In the genomic region with DNA sequence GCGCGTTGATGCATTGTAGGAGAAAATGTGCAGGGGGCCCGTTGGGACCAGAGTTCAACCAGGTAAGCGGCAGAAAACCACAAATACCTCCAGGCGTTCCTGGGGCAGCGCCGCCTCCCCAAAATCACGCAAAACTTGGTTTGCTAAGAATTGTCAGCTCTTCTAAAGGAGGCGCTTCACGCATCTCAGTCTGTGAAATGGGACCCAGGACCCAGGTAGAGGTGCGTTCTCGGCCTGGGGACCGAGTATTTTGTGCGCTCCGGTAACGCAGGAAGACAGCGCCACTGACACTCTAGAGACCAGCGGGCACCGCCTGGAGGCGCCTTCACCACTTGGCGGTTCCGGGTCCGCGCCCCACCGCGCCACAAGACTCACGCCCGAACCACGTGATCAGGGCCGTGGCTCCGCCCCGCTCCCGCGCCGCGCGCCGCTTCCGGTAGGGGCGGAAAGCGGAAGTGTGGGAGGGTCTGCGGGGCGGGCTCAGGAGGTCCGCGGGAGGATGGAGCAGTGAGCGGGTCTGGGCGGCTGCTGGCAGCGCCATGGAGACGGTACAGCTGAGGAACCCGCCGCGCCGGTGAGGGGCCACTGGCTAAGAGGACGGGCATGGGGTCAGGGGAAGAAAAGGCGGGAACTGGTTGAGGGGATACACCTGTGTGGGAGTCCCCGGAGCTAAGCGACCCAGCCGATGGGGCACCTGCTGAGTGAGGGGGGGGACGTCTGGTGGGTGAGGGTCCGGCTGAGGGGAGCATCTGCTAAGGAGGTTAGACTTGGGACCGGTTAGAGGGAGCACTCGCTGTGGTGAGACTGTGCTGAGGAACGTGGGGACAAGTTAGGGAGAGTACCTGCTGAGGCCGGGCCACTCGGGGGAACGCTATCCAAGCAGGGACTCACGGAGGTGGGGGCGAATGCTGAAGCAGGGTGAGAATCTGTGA, we compare ENCODE assay signal across 1 cellular context.
TF ChIP-seq lines count a peak whose summit lies in the region.

A gene (plus strand): TSS at position 483 of the 932 bp plus-strand sequence. CDS start 57 bp downstream, at position 540.

TF ChIP-seq in HEK293, 187 proteins besides CTCF, POLR2A, EP300 and RAD21 (continued from another document and continues in another):
- TF ChIP-seq, protein P1, sequence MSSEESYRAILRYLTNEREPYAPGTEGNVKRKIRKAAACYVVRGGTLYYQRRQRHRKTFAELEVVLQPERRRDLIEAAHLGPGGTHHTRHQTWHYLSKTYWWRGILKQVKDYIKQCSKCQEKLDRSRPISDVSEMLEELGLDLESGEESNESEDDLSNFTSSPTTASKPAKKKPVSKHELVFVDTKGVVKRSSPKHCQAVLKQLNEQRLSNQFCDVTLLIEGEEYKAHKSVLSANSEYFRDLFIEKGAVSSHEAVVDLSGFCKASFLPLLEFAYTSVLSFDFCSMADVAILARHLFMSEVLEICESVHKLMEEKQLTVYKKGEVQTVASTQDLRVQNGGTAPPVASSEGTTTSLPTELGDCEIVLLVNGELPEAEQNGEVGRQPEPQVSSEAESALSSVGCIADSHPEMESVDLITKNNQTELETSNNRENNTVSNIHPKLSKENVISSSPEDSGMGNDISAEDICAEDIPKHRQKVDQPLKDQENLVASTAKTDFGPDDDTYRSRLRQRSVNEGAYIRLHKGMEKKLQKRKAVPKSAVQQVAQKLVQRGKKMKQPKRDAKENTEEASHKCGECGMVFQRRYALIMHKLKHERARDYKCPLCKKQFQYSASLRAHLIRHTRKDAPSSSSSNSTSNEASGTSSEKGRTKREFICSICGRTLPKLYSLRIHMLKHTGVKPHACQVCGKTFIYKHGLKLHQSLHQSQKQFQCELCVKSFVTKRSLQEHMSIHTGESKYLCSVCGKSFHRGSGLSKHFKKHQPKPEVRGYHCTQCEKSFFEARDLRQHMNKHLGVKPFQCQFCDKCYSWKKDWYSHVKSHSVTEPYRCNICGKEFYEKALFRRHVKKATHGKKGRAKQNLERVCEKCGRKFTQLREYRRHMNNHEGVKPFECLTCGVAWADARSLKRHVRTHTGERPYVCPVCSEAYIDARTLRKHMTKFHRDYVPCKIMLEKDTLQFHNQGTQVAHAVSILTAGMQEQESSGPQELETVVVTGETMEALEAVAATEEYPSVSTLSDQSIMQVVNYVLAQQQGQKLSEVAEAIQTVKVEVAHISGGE (tag by site-specific recombination; conservative IDR thresholded peaks at IDR 0.05; ENCODE audit: low read depth): peak; percentile 95
- TF ChIP-seq ZFP37 (tag by site-specific recombination; IDR thresholded peaks at IDR 0.05) (peak; percentile 76; the same call in 1 of the 2 replicates), ZNF785 (tag by site-specific recombination; IDR thresholded peaks at IDR 0.05) (no peak), SCRT1 (tag by site-specific recombination; IDR thresholded peaks at IDR 0.05; ENCODE audit: borderline replicate concordance) (no peak), ZNF510 (tag by site-specific recombination; IDR thresholded peaks at IDR 0.05; ENCODE audit: insufficient replicate concordance) (no peak), ZXDB (tag by site-specific recombination; IDR thresholded peaks at IDR 0.05) (peak; percentile 84), ZNF157 (tag by site-specific recombination; IDR thresholded peaks at IDR 0.05) (no peak), ZNF23 (tag by site-specific recombination; IDR thresholded peaks at IDR 0.05; ENCODE audit: borderline replicate concordance) (no peak), SALL2 (tag by site-specific recombination; IDR thresholded peaks at IDR 0.05; ENCODE audit: borderline replicate concordance) (no peak), ZNF239 (tag by site-specific recombination; IDR thresholded peaks at IDR 0.05) (no peak), ZNF416 (tag by site-specific recombination; IDR thresholded peaks at IDR 0.05) (0 out of 2 replicates have a peak, but pooled peaks have one; percentile 22), ZNF677 (tag by site-specific recombination; IDR thresholded peaks at IDR 0.05) (no peak), KLF9 (tag by site-specific recombination; IDR thresholded peaks at IDR 0.05; ENCODE audit: low read depth) (peak; percentile 75), ZNF629 (tag by site-specific recombination; IDR thresholded peaks at IDR 0.05) (no peak; the same call in none of the 2 replicates), ZNF837 (tag by site-specific recombination; IDR thresholded peaks at IDR 0.05) (no peak), ZNF768 (tag by site-specific recombination; IDR thresholded peaks at IDR 0.05) (no peak), GFI1B (tag by site-specific recombination; IDR thresholded peaks at IDR 0.05) (no peak), ZNF302 (tag by site-specific recombination; IDR thresholded peaks at IDR 0.05; ENCODE audit: low read depth) (no peak), REPIN1 (tag by site-specific recombination; IDR thresholded peaks at IDR 0.05; ENCODE audit: low read depth) (no peak), ZNF10 (tag by site-specific recombination; IDR thresholded peaks at IDR 0.05) (peak; percentile 65; the same call in 1 of the 2 replicates), ZNF19 (tag by site-specific recombination; IDR thresholded peaks at IDR 0.05; ENCODE audit: low read depth) (no peak), ZNF792 (tag by site-specific recombination; IDR thresholded peaks at IDR 0.05) (no peak), ZNF548 (tag by site-specific recombination; IDR thresholded peaks at IDR 0.05) (no peak), ZNF169 (tag by site-specific recombination; IDR thresholded peaks at IDR 0.05) (no peak), ZNF473 (tag by site-specific recombination; IDR thresholded peaks at IDR 0.05) (no peak), ZNF560 (tag by site-specific recombination; IDR thresholded peaks at IDR 0.05; ENCODE audit: borderline replicate concordance) (no peak), ZBTB20 (tag by site-specific recombination; IDR thresholded peaks at IDR 0.05) (no peak; the same call in 1 of the 2 replicates), ZNF112 (tag by site-specific recombination; IDR thresholded peaks at IDR 0.05) (no peak), ZBTB21 (tag by site-specific recombination; IDR thresholded peaks at IDR 0.05) (no peak), ZNF747 (tag by site-specific recombination; IDR thresholded peaks at IDR 0.05) (no peak), GLI2 (tag by site-specific recombination; IDR thresholded peaks at IDR 0.05; ENCODE audit: borderline replicate concordance, low read depth) (no peak), ZNF248 (tag by site-specific recombination; IDR thresholded peaks at IDR 0.05) (no peak), ZBTB1 (tag by site-specific recombination; IDR thresholded peaks at IDR 0.05) (0 out of 2 replicates have a peak, but pooled peaks have one; percentile 21), ZNF596 (tag by site-specific recombination; IDR thresholded peaks at IDR 0.05) (no peak), SP7 (tag by site-specific recombination; IDR thresholded peaks at IDR 0.05) (peak; percentile 74)
- TF ChIP-seq, protein P2, sequence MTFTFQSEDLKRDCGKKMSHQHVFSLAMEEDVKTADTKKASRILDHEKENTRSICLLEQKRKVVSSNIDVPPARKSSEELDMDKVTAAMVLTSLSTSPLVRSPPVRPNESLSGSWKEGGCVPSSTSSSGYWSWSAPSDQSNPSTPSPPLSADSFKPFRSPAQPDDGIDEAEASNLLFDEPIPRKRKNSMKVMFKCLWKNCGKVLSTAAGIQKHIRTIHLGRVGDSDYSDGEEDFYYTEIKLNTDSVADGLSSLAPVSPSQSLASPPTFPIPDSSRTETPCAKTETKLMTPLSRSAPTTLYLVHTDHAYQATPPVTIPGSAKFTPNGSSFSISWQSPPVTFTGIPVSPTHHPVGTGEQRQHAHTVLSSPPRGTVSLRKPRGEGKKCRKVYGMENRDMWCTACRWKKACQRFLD (tag by site-specific recombination; IDR thresholded peaks at IDR 0.05): no peak
- TF ChIP-seq, protein P3, sequence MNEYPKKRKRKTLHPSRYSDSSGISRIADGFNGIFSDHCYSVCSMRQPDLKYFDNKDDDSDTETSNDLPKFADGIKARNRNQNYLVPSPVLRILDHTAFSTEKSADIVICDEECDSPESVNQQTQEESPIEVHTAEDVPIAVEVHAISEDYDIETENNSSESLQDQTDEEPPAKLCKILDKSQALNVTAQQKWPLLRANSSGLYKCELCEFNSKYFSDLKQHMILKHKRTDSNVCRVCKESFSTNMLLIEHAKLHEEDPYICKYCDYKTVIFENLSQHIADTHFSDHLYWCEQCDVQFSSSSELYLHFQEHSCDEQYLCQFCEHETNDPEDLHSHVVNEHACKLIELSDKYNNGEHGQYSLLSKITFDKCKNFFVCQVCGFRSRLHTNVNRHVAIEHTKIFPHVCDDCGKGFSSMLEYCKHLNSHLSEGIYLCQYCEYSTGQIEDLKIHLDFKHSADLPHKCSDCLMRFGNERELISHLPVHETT (tag by site-specific recombination; IDR thresholded peaks at IDR 0.05): no peak
- TF ChIP-seq, protein P4, sequence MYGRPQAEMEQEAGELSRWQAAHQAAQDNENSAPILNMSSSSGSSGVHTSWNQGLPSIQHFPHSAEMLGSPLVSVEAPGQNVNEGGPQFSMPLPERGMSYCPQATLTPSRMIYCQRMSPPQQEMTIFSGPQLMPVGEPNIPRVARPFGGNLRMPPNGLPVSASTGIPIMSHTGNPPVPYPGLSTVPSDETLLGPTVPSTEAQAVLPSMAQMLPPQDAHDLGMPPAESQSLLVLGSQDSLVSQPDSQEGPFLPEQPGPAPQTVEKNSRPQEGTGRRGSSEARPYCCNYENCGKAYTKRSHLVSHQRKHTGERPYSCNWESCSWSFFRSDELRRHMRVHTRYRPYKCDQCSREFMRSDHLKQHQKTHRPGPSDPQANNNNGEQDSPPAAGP (tag by site-specific recombination; IDR thresholded peaks at IDR 0.05): peak; percentile 62; the same call in 1 of the 2 replicates
- TF ChIP-seq, protein P5, sequence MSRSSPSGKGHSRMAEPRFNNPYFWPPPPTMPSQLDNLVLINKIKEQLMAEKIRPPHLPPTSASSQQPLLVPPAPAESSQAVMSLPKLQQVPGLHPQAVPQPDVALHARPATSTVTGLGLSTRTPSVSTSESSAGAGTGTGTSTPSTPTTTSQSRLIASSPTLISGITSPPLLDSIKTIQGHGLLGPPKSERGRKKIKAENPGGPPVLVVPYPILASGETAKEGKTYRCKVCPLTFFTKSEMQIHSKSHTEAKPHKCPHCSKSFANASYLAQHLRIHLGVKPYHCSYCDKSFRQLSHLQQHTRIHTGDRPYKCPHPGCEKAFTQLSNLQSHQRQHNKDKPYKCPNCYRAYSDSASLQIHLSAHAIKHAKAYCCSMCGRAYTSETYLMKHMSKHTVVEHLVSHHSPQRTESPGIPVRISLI (tag by site-specific recombination; IDR thresholded peaks at IDR 0.05): no peak
- TF ChIP-seq, protein P6, sequence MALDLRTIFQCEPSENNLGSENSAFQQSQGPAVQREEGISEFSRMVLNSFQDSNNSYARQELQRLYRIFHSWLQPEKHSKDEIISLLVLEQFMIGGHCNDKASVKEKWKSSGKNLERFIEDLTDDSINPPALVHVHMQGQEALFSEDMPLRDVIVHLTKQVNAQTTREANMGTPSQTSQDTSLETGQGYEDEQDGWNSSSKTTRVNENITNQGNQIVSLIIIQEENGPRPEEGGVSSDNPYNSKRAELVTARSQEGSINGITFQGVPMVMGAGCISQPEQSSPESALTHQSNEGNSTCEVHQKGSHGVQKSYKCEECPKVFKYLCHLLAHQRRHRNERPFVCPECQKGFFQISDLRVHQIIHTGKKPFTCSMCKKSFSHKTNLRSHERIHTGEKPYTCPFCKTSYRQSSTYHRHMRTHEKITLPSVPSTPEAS (tag by site-specific recombination; IDR thresholded peaks at IDR 0.05): 0 out of 2 replicates have a peak, but pooled peaks have one; percentile 13
- TF ChIP-seq, protein P7, sequence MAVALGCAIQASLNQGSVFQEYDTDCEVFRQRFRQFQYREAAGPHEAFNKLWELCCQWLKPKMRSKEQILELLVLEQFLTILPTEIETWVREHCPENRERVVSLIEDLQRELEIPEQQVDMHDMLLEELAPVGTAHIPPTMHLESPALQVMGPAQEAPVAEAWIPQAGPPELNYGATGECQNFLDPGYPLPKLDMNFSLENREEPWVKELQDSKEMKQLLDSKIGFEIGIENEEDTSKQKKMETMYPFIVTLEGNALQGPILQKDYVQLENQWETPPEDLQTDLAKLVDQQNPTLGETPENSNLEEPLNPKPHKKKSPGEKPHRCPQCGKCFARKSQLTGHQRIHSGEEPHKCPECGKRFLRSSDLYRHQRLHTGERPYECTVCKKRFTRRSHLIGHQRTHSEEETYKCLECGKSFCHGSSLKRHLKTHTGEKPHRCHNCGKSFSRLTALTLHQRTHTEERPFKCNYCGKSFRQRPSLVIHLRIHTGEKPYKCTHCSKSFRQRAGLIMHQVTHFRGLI (tag by site-specific recombination; IDR thresholded peaks at IDR 0.05): peak; percentile 93
- TF ChIP-seq, protein P8, sequence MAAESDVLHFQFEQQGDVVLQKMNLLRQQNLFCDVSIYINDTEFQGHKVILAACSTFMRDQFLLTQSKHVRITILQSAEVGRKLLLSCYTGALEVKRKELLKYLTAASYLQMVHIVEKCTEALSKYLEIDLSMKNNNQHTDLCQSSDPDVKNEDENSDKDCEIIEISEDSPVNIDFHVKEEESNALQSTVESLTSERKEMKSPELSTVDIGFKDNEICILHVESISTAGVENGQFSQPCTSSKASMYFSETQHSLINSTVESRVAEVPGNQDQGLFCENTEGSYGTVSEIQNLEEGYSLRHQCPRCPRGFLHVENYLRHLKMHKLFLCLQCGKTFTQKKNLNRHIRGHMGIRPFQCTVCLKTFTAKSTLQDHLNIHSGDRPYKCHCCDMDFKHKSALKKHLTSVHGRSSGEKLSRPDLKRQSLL (tag by site-specific recombination; IDR thresholded peaks at IDR 0.05): peak; percentile 39; the same call in 1 of the 2 replicates
- TF ChIP-seq, protein P9, sequence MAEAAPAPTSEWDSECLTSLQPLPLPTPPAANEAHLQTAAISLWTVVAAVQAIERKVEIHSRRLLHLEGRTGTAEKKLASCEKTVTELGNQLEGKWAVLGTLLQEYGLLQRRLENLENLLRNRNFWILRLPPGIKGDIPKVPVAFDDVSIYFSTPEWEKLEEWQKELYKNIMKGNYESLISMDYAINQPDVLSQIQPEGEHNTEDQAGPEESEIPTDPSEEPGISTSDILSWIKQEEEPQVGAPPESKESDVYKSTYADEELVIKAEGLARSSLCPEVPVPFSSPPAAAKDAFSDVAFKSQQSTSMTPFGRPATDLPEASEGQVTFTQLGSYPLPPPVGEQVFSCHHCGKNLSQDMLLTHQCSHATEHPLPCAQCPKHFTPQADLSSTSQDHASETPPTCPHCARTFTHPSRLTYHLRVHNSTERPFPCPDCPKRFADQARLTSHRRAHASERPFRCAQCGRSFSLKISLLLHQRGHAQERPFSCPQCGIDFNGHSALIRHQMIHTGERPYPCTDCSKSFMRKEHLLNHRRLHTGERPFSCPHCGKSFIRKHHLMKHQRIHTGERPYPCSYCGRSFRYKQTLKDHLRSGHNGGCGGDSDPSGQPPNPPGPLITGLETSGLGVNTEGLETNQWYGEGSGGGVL (tag by site-specific recombination; IDR thresholded peaks at IDR 0.05): peak; percentile 72
